17 cellular contexts compared by ENCODE assay signal in the genomic region with DNA sequence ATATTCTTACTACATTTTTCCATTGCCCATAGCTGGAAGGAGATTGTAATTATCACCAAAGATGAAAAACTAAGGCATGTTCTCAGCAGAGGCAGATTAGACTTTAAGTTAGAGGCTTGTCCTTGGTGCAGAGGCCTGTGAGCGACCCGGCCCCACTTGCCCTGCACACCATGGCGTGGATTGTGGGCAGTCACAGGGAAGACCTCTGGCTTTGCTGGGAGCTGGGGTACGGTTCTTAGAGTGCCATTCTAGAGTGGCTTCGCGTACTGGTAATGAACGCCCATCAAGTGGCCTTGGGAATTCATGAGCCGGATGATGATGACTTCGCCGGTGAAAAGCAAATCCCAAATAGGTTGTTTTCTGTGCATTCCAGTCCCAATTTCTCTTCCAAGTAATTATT.
"Had no signal": no experiment of that assay in that cellular context is flagged by ENCODE, and none has a peak within 500 bp of the region (broad histone marks: within the 10 kb centered on the region; RNA-seq: fewer than 3 reads in every experiment).

No MANE protein-coding gene starts in this region.

- H3K36me3 Mint-ChIP-seq: WTC11 had no signal

- H3K4me1 Mint-ChIP-seq: WTC11 had no signal

- H3K27ac ChIP-seq: gastrocnemius medialis, left ventricle myocardium inferior, ovary, right lobe of liver, testis, upper lobe of left lung had no signal

- H3K27me3 Mint-ChIP-seq: activated CD4-positive, alpha-beta memory T cell treated with anti-CD3 and anti-CD28 coated beads, Interleukin-2, amount 10 ng/mL, durations not matched to agents 7 days and 5 days; dendritic cell treated with granulocyte-macrophage colony-stimulating factor and Interleukin-4, amounts not matched to agents 40 ng/mL and 50 ng/mL, for 4 days had no signal

- H3K27ac Mint-ChIP-seq: activated CD4-positive, alpha-beta memory T cell treated with anti-CD3 and anti-CD28 coated beads, Interleukin-2, amount 10 ng/mL, durations not matched to agents 7 days and 5 days; dendritic cell treated with granulocyte-macrophage colony-stimulating factor and Interleukin-4, amounts not matched to agents 40 ng/mL and 50 ng/mL, for 4 days; T-helper 2 cell treated with Interferon-gamma antibody and Interleukin-4, amounts not matched to agents 5 μg/mL and 100 μg/mL, for 36 hours; WTC11 had no signal

- DNase-seq: activated CD4-positive, alpha-beta memory T cell treated with anti-CD3 and anti-CD28 coated beads, Interleukin-2, amount 10 ng/mL, durations not matched to agents 7 days and 5 days; activated naive CD4-positive, alpha-beta T cell treated with Interleukin-2 at 50 U/mL for 16 hours; effector CD8-positive, alpha-beta T cell; gastrocnemius medialis; left ventricle myocardium inferior; mammary epithelial cell; midbrain; ovary; right lobe of liver; small intestine; stimulated activated CD4-positive, alpha-beta T cell treated with anti-CD3 and anti-CD28 coated beads, Interleukin-4, amount 100 ng/mL, for 1 hour; testis; upper lobe of left lung had no signal

- H3K9me3 ChIP-seq: gastrocnemius medialis, left ventricle myocardium inferior, ovary, right lobe of liver, testis, upper lobe of left lung had no signal

- H3K4me3 ChIP-seq: gastrocnemius medialis, left ventricle myocardium inferior, ovary, right lobe of liver, testis, upper lobe of left lung had no signal

- H3K36me3 ChIP-seq: gastrocnemius medialis, ovary, right lobe of liver, upper lobe of left lung had no signal

- H3K4me3 Mint-ChIP-seq: activated CD4-positive, alpha-beta memory T cell treated with anti-CD3 and anti-CD28 coated beads, Interleukin-2, amount 10 ng/mL, durations not matched to agents 7 days and 5 days; dendritic cell treated with granulocyte-macrophage colony-stimulating factor and Interleukin-4, amounts not matched to agents 40 ng/mL and 50 ng/mL, for 4 days; T-helper 2 cell treated with Interferon-gamma antibody and Interleukin-4, amounts not matched to agents 5 μg/mL and 100 μg/mL, for 36 hours; WTC11 had no signal

- ATAC-seq: esophagus mucosa, gastrocnemius medialis, right lobe of liver, WTC11 had no signal

- H3K27me3 ChIP-seq: gastrocnemius medialis, ovary, right lobe of liver, testis, upper lobe of left lung had no signal

- H3K4me1 ChIP-seq: testis, upper lobe of left lung had no signal
